Comparison of ENCODE assay signal across 1 cellular context in the genomic region with DNA sequence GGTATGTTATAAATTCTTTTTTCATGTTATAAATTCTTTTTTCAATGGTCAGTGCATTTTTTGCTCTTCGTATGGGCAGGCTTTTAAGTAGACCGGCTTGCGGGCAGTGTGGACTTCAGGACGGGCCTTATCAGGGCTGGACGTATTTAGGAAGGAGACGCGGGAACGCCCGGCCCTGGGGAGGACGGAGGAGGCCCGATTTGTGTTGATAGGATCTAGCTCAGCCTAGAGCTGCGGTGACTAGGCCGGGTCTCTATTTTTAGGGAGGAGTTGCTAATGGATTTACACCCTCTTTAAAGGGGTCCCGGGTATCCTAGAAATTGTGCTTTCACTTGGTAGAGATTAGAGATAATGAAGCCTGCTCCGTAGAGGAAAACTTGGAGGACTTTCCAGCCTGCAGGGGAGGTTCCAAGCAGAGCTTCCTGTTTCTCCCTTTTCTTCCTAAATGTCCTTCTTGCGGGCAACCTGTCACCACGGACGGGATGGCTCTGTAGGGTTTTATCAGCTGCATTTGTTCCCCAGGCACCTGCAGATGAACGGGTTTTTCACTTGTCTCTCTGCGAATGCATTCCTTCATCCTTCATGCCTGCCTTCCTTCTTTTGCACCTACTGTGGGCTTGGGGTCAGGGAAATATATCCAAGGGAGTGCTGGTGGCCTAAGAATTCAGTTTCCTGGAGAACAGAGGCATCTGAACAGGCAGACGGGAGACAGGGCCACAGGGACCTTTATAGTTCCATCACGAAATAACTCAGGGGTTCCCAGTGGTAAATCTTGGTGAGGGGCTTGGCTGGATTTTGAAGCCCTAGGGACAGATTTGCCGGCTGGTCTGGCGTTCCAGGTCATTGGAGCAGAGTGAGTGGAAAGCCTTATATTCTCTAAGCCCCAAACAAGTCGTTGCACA.
TF ChIP-seq lines count a peak whose summit lies in the region.

No MANE protein-coding gene starts in this region.

TF ChIP-seq in K562, 482 proteins besides CTCF, POLR2A, EP300 and RAD21 (continues in another document):
- TF ChIP-seq, protein P1, sequence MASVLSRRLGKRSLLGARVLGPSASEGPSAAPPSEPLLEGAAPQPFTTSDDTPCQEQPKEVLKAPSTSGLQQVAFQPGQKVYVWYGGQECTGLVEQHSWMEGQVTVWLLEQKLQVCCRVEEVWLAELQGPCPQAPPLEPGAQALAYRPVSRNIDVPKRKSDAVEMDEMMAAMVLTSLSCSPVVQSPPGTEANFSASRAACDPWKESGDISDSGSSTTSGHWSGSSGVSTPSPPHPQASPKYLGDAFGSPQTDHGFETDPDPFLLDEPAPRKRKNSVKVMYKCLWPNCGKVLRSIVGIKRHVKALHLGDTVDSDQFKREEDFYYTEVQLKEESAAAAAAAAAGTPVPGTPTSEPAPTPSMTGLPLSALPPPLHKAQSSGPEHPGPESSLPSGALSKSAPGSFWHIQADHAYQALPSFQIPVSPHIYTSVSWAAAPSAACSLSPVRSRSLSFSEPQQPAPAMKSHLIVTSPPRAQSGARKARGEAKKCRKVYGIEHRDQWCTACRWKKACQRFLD (CRISPR knock-in tag; IDR thresholded peaks at IDR 0.05): no peak
- no peak for TF ChIP-seq ZNF311 (CRISPR knock-in tag; IDR thresholded peaks at IDR 0.05)
- peak; percentile 79 for TF ChIP-seq CXXC5 (CRISPR knock-in tag; IDR thresholded peaks at IDR 0.05)
- TF ChIP-seq EHMT2 (IDR thresholded peaks at IDR 0.05): no peak
- TF ChIP-seq CBFB (CRISPR knock-in tag; IDR thresholded peaks at IDR 0.05): no peak
- TF ChIP-seq, protein P2, sequence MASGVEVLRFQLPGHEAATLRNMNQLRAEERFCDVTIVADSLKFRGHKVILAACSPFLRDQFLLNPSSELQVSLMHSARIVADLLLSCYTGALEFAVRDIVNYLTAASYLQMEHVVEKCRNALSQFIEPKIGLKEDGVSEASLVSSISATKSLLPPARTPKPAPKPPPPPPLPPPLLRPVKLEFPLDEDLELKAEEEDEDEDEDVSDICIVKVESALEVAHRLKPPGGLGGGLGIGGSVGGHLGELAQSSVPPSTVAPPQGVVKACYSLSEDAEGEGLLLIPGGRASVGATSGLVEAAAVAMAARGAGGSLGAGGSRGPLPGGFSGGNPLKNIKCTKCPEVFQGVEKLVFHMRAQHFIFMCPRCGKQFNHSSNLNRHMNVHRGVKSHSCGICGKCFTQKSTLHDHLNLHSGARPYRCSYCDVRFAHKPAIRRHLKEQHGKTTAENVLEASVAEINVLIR (CRISPR knock-in tag; IDR thresholded peaks at IDR 0.05): no peak
- TF ChIP-seq, protein P3, sequence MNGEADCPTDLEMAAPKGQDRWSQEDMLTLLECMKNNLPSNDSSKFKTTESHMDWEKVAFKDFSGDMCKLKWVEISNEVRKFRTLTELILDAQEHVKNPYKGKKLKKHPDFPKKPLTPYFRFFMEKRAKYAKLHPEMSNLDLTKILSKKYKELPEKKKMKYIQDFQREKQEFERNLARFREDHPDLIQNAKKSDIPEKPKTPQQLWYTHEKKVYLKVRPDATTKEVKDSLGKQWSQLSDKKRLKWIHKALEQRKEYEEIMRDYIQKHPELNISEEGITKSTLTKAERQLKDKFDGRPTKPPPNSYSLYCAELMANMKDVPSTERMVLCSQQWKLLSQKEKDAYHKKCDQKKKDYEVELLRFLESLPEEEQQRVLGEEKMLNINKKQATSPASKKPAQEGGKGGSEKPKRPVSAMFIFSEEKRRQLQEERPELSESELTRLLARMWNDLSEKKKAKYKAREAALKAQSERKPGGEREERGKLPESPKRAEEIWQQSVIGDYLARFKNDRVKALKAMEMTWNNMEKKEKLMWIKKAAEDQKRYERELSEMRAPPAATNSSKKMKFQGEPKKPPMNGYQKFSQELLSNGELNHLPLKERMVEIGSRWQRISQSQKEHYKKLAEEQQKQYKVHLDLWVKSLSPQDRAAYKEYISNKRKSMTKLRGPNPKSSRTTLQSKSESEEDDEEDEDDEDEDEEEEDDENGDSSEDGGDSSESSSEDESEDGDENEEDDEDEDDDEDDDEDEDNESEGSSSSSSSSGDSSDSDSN (IDR thresholded peaks at IDR 0.05; ENCODE audit: borderline replicate concordance in 1 of 2, low read depth in 2 of 2, low read length in 2 of 2): peak in 1 of 2 experiments; percentile 36; a peak in 1 of 4 replicates
- no peak for TF ChIP-seq ZNF77 (CRISPR knock-in tag; IDR thresholded peaks at IDR 0.05)
- TF ChIP-seq SUPT5H (IDR thresholded peaks at IDR 0.05): no peak
- TF ChIP-seq, protein P4, sequence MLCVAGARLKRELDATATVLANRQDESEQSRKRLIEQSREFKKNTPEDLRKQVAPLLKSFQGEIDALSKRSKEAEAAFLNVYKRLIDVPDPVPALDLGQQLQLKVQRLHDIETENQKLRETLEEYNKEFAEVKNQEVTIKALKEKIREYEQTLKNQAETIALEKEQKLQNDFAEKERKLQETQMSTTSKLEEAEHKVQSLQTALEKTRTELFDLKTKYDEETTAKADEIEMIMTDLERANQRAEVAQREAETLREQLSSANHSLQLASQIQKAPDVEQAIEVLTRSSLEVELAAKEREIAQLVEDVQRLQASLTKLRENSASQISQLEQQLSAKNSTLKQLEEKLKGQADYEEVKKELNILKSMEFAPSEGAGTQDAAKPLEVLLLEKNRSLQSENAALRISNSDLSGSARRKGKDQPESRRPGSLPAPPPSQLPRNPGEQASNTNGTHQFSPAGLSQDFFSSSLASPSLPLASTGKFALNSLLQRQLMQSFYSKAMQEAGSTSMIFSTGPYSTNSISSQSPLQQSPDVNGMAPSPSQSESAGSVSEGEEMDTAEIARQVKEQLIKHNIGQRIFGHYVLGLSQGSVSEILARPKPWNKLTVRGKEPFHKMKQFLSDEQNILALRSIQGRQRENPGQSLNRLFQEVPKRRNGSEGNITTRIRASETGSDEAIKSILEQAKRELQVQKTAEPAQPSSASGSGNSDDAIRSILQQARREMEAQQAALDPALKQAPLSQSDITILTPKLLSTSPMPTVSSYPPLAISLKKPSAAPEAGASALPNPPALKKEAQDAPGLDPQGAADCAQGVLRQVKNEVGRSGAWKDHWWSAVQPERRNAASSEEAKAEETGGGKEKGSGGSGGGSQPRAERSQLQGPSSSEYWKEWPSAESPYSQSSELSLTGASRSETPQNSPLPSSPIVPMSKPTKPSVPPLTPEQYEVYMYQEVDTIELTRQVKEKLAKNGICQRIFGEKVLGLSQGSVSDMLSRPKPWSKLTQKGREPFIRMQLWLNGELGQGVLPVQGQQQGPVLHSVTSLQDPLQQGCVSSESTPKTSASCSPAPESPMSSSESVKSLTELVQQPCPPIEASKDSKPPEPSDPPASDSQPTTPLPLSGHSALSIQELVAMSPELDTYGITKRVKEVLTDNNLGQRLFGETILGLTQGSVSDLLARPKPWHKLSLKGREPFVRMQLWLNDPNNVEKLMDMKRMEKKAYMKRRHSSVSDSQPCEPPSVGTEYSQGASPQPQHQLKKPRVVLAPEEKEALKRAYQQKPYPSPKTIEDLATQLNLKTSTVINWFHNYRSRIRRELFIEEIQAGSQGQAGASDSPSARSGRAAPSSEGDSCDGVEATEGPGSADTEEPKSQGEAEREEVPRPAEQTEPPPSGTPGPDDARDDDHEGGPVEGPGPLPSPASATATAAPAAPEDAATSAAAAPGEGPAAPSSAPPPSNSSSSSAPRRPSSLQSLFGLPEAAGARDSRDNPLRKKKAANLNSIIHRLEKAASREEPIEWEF (CRISPR knock-in tag; IDR thresholded peaks at IDR 0.05): no peak
- no peak for TF ChIP-seq GABPB1 (CRISPR knock-in tag; IDR thresholded peaks at IDR 0.05)
- TF ChIP-seq, protein P5, sequence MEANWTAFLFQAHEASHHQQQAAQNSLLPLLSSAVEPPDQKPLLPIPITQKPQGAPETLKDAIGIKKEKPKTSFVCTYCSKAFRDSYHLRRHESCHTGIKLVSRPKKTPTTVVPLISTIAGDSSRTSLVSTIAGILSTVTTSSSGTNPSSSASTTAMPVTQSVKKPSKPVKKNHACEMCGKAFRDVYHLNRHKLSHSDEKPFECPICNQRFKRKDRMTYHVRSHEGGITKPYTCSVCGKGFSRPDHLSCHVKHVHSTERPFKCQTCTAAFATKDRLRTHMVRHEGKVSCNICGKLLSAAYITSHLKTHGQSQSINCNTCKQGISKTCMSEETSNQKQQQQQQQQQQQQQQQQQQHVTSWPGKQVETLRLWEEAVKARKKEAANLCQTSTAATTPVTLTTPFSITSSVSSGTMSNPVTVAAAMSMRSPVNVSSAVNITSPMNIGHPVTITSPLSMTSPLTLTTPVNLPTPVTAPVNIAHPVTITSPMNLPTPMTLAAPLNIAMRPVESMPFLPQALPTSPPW (CRISPR knock-in tag; IDR thresholded peaks at IDR 0.05): peak; percentile 39; the same call in 1 of the 2 replicates
- TF ChIP-seq C11orf30 (IDR thresholded peaks at IDR 0.05; ENCODE audit: low read depth): no peak
- no peak for TF ChIP-seq SAFB (IDR thresholded peaks at IDR 0.05; ENCODE audit: borderline replicate concordance, low read depth, low read length)
- TF ChIP-seq E2F3 (CRISPR knock-in tag; IDR thresholded peaks at IDR 0.05): no peak
- TF ChIP-seq MEIS2 (IDR thresholded peaks at IDR 0.05; ENCODE audit: partially characterized antibody): peak; percentile 52
- TF ChIP-seq, protein P6, sequence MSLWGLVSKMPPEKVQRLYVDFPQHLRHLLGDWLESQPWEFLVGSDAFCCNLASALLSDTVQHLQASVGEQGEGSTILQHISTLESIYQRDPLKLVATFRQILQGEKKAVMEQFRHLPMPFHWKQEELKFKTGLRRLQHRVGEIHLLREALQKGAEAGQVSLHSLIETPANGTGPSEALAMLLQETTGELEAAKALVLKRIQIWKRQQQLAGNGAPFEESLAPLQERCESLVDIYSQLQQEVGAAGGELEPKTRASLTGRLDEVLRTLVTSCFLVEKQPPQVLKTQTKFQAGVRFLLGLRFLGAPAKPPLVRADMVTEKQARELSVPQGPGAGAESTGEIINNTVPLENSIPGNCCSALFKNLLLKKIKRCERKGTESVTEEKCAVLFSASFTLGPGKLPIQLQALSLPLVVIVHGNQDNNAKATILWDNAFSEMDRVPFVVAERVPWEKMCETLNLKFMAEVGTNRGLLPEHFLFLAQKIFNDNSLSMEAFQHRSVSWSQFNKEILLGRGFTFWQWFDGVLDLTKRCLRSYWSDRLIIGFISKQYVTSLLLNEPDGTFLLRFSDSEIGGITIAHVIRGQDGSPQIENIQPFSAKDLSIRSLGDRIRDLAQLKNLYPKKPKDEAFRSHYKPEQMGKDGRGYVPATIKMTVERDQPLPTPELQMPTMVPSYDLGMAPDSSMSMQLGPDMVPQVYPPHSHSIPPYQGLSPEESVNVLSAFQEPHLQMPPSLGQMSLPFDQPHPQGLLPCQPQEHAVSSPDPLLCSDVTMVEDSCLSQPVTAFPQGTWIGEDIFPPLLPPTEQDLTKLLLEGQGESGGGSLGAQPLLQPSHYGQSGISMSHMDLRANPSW (CRISPR knock-in tag; IDR thresholded peaks at IDR 0.05): no peak
- TF ChIP-seq SMARCE1 (IDR thresholded peaks at IDR 0.05): peak; percentile 16; the same call in 1 of the 2 replicates
- no peak for TF ChIP-seq NR2C1 (IDR thresholded peaks at IDR 0.05)
- no peak for TF ChIP-seq NR2C1 (tag; IDR thresholded peaks at IDR 0.05)
- TF ChIP-seq, protein P7, sequence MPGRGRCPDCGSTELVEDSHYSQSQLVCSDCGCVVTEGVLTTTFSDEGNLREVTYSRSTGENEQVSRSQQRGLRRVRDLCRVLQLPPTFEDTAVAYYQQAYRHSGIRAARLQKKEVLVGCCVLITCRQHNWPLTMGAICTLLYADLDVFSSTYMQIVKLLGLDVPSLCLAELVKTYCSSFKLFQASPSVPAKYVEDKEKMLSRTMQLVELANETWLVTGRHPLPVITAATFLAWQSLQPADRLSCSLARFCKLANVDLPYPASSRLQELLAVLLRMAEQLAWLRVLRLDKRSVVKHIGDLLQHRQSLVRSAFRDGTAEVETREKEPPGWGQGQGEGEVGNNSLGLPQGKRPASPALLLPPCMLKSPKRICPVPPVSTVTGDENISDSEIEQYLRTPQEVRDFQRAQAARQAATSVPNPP (IDR thresholded peaks at IDR 0.05; ENCODE audit: borderline replicate concordance, insufficient read depth, insufficient read length): no peak
- no peak for TF ChIP-seq ZNF3 (CRISPR knock-in tag; IDR thresholded peaks at IDR 0.05)
- TF ChIP-seq ZFX (CRISPR knock-in tag; IDR thresholded peaks at IDR 0.05): peak; percentile 23; the same call in 1 of the 2 replicates
- no peak for TF ChIP-seq SNRNP70 (optimal IDR thresholded peaks at IDR 0.05; ENCODE audit: low read depth, low read length)
- no peak for TF ChIP-seq ZNF586 (CRISPR knock-in tag; conservative IDR thresholded peaks at IDR 0.05)
- no peak for TF ChIP-seq BHLHE40 (IDR thresholded peaks at IDR 0.05; ENCODE audit: low read length)
- peak; percentile 35; the same call in 1 of the 2 replicates for TF ChIP-seq GATA2 (CRISPR knock-in tag; IDR thresholded peaks at IDR 0.05)
- no peak for TF ChIP-seq ZC3H4 (CRISPR knock-in tag; IDR thresholded peaks at IDR 0.05; ENCODE audit: borderline replicate concordance)
- TF ChIP-seq MECOM (CRISPR knock-in tag; IDR thresholded peaks at IDR 0.05): no peak
- TF ChIP-seq NR2F6 (CRISPR knock-in tag; IDR thresholded peaks at IDR 0.05): no peak
- TF ChIP-seq RBM39 (optimal IDR thresholded peaks at IDR 0.05; ENCODE audit: low read depth, low read length): no peak
- TF ChIP-seq, protein P8, sequence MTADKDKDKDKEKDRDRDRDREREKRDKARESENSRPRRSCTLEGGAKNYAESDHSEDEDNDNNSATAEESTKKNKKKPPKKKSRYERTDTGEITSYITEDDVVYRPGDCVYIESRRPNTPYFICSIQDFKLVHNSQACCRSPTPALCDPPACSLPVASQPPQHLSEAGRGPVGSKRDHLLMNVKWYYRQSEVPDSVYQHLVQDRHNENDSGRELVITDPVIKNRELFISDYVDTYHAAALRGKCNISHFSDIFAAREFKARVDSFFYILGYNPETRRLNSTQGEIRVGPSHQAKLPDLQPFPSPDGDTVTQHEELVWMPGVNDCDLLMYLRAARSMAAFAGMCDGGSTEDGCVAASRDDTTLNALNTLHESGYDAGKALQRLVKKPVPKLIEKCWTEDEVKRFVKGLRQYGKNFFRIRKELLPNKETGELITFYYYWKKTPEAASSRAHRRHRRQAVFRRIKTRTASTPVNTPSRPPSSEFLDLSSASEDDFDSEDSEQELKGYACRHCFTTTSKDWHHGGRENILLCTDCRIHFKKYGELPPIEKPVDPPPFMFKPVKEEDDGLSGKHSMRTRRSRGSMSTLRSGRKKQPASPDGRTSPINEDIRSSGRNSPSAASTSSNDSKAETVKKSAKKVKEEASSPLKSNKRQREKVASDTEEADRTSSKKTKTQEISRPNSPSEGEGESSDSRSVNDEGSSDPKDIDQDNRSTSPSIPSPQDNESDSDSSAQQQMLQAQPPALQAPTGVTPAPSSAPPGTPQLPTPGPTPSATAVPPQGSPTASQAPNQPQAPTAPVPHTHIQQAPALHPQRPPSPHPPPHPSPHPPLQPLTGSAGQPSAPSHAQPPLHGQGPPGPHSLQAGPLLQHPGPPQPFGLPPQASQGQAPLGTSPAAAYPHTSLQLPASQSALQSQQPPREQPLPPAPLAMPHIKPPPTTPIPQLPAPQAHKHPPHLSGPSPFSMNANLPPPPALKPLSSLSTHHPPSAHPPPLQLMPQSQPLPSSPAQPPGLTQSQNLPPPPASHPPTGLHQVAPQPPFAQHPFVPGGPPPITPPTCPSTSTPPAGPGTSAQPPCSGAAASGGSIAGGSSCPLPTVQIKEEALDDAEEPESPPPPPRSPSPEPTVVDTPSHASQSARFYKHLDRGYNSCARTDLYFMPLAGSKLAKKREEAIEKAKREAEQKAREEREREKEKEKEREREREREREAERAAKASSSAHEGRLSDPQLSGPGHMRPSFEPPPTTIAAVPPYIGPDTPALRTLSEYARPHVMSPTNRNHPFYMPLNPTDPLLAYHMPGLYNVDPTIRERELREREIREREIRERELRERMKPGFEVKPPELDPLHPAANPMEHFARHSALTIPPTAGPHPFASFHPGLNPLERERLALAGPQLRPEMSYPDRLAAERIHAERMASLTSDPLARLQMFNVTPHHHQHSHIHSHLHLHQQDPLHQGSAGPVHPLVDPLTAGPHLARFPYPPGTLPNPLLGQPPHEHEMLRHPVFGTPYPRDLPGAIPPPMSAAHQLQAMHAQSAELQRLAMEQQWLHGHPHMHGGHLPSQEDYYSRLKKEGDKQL (CRISPR knock-in tag; IDR thresholded peaks at IDR 0.05; ENCODE audit: borderline replicate concordance): no peak
- TF ChIP-seq ARID1B (IDR thresholded peaks at IDR 0.05): peak; percentile 37; the same call in 1 of the 2 replicates
